Comparison of ENCODE assay signal across 15 cellular contexts in the genomic region with DNA sequence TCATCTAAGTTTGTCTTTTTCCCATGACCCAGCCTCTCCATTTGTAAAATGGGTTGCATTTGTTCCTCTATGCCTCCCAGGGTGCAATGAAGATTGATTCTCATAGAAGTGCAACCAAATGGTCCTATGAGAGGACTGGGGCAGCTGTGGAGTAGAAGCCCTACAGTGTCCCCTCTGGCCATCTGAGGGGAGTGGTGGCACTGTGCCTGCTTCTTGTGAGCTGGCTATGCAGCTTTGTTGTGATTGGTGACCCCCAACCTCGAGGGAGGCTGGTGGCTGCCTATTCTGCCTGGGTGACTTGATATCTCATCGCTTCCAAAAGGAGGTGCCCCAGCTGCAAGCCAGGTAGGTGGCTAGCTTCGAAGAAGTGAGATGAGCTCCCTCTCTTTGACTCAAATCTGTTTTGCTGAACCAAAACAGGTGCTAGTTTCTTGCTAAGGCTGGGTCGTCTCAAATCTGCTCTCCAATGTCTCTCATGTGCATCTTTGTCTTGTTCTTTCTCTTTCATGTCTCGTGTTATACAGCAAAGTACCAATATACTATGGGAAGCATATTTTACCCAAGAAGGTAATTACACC. TPM values are rescaled to one million over a fixed set of nuclear protein-coding genes. Genes with fewer than 3 reads are reported as not detected.
DNase-seq lines count a peak whose midpoint lies in the region; ATAC-seq, FAIRE-seq and TF ChIP-seq lines count a peak whose summit lies in the region.
"Had no signal": no experiment of that assay in that cellular context is flagged by ENCODE, and none has a peak within 500 bp of the region (broad histone marks: within the 10 kb centered on the region; RNA-seq: fewer than 3 reads in every experiment).

No MANE protein-coding gene starts in this region.

- DNase-seq in GM12891 (ENCODE audit: insufficient read length, low spot score) (no peak), kidney tubule cell (ENCODE audit: low spot score) (no peak), endothelial cell (ENCODE audit: low spot score) (no peak)
- DNase-seq in activated CD4-positive, alpha-beta memory T cell treated with anti-CD3 and anti-CD28 coated beads, Interleukin-2, amount 10 ng/mL, durations not matched to agents 7 days and 5 days = no peak
- DNase-seq: brain microvascular endothelial cell; CD8-positive, alpha-beta T cell; NCI-H1930; stimulated activated naive CD4-positive, alpha-beta T cell treated with Interleukin-2 at 50 U/mL for 16 hours had no signal

- peak overlapping the region; percentile 49 for H3K27ac Mint-ChIP-seq in activated CD4-positive, alpha-beta memory T cell treated with anti-CD3 and anti-CD28 coated beads, Interleukin-2, amount 10 ng/mL, durations not matched to agents 7 days and 5 days
- H3K27ac Mint-ChIP-seq in endothelial cell (ENCODE audit: unreplicated experiment) = no peak overlapping the region
- H3K27ac Mint-ChIP-seq: activated naive CD4-positive, alpha-beta T cell treated with anti-CD3 and anti-CD28 coated beads, Interleukin-2, amount 50 U/mL, for 24 hours; CD8-positive, alpha-beta T cell; memory B cell had no signal

- peaks cover 31% of the 10 kb centered on the region for H3K4me1 Mint-ChIP-seq in activated CD4-positive, alpha-beta memory T cell treated with anti-CD3 and anti-CD28 coated beads, Interleukin-2, amount 10 ng/mL, durations not matched to agents 7 days and 5 days
- H3K4me1 Mint-ChIP-seq in endothelial cell (ENCODE audit: unreplicated experiment) = peaks cover 8% of the 10 kb centered on the region

- H3K27me3 Mint-ChIP-seq in activated CD4-positive, alpha-beta memory T cell treated with anti-CD3 and anti-CD28 coated beads, Interleukin-2, amount 10 ng/mL, durations not matched to agents 7 days and 5 days = no peaks in the 10 kb centered on the region
- H3K27me3 Mint-ChIP-seq in endothelial cell (ENCODE audit: unreplicated experiment) = peaks cover 2% of the 10 kb centered on the region
- H3K27me3 Mint-ChIP-seq: activated naive CD4-positive, alpha-beta T cell treated with anti-CD3 and anti-CD28 coated beads, Interleukin-2, amount 50 U/mL, for 24 hours; memory B cell had no signal

- no peaks in the 10 kb centered on the region for H3K9me3 Mint-ChIP-seq in activated CD4-positive, alpha-beta memory T cell treated with anti-CD3 and anti-CD28 coated beads, Interleukin-2, amount 10 ng/mL, durations not matched to agents 7 days and 5 days
- H3K9me3 Mint-ChIP-seq in endothelial cell (ENCODE audit: unreplicated experiment) = no peaks in the 10 kb centered on the region
- H3K9me3 Mint-ChIP-seq: activated naive CD4-positive, alpha-beta T cell treated with anti-CD3 and anti-CD28 coated beads, Interleukin-2, amount 50 U/mL, for 24 hours; CD8-positive, alpha-beta T cell; memory B cell had no signal

- POLR2A ChIA-PET in activated CD4-positive, alpha-beta memory T cell treated with anti-CD3 and anti-CD28 coated beads, Interleukin-2, amount 10 ng/mL, durations not matched to agents 7 days and 5 days (lab: Charles Lee) = interaction anchor here (1.0 to 2.7 kb wide), 4 partner anchors 13 to 39 kb away, joined by 3 to 30 read pairs (median 5); a partner anchor contains a TSS

- CTCF ChIA-PET in activated CD4-positive, alpha-beta memory T cell treated with anti-CD3 and anti-CD28 coated beads, Interleukin-2, amount 10 ng/mL, durations not matched to agents 7 days and 5 days (lab: Charles Lee) = interaction anchor here (0.8 to 3.0 kb wide), 9 partner anchors 9 to 280 kb away, joined by 3 to 13 read pairs (median 5); a partner anchor contains a TSS

- no peak for TF ChIP-seq CTCF in endothelial cell (IDR thresholded peaks at IDR 0.05; ENCODE audit: unreplicated experiment)

- no peak for TF ChIP-seq POLR2A in GM12891 (IDR thresholded peaks at IDR 0.05; ENCODE audit: low read depth, low read length)

- no peaks in the 10 kb centered on the region for H3K36me3 Mint-ChIP-seq in activated CD4-positive, alpha-beta memory T cell treated with anti-CD3 and anti-CD28 coated beads, Interleukin-2, amount 10 ng/mL, durations not matched to agents 7 days and 5 days (ENCODE audit: low read depth)
- H3K36me3 Mint-ChIP-seq in endothelial cell (ENCODE audit: low read depth, unreplicated experiment) = no peaks in the 10 kb centered on the region
- H3K36me3 Mint-ChIP-seq: CD8-positive, alpha-beta T cell had no signal

- peak; percentile 45 for FAIRE-seq in GM12891 (lab: Jason Lieb, UNC)
- FAIRE-seq: TTC549 had no signal

- no peak overlapping the region for H3K4me3 Mint-ChIP-seq in activated CD4-positive, alpha-beta memory T cell treated with anti-CD3 and anti-CD28 coated beads, Interleukin-2, amount 10 ng/mL, durations not matched to agents 7 days and 5 days
- H3K4me3 Mint-ChIP-seq in endothelial cell (ENCODE audit: unreplicated experiment) = no peak overlapping the region
- H3K4me3 Mint-ChIP-seq: activated naive CD4-positive, alpha-beta T cell treated with anti-CD3 and anti-CD28 coated beads, Interleukin-2, amount 50 U/mL, for 24 hours; CD8-positive, alpha-beta T cell; memory B cell had no signal

- ATAC-seq in GM19324 (IDR thresholded peaks at IDR 0.05; ENCODE audit: low FRiP score, unreplicated experiment) (peak; percentile 72), HG02870 (IDR thresholded peaks at IDR 0.05; ENCODE audit: unreplicated experiment) (peak; percentile 35), GM19328 (IDR thresholded peaks at IDR 0.05; ENCODE audit: unreplicated experiment) (no peak), HG03045 (IDR thresholded peaks at IDR 0.05; ENCODE audit: unreplicated experiment) (no peak)
- ATAC-seq: CD8-positive, alpha-beta T cell had no signal

TF ChIP-seq in GM12891, 5 proteins besides CTCF, POLR2A, EP300 and RAD21:
- TF ChIP-seq POU2F2 (IDR thresholded peaks at IDR 0.05; ENCODE audit: low read depth, low read length) = no peak
- no peak for TF ChIP-seq PAX5 (IDR thresholded peaks at IDR 0.05; ENCODE audit: insufficient read depth, low read length, severe bottlenecking)
- no peak for TF ChIP-seq SPI1 (IDR thresholded peaks at IDR 0.05; ENCODE audit: low read depth, low read length)
- TF ChIP-seq POLR2AphosphoS5 (IDR thresholded peaks at IDR 0.05; ENCODE audit: low read depth, low read length) = no peak
- TF ChIP-seq TAF1 (IDR thresholded peaks at IDR 0.05; ENCODE audit: low read depth, low read length) = no peak

RNA-seq across cellular contexts. Expression of a gene that starts 33.9 kb away (rescaled TPM):
- 1.7 TPM for polyA plus RNA-seq in GM12891 (2012; ENCODE audit: low read depth, missing spikeins)
- under 1 TPM; 0.60 to 0.90 TPM for total RNA-seq in activated CD4-positive, alpha-beta memory T cell treated with anti-CD3 and anti-CD28 coated beads, Interleukin-2, amount 10 ng/mL, durations not matched to agents 7 days and 5 days
- 0.41 TPM for total RNA-seq in endothelial cell (ENCODE audit: unreplicated experiment)

Comparison
In these comparisons a context has a peak if more than half of its experiments do, and no peak if none do; other contexts are left out.
1. ATAC-seq: peak in GM19324 (single experiment) and HG02870 (single experiment); none in GM19328 (single experiment) and HG03045 (single experiment).